In genomic region chr6:119678961-119679360, GRCh38 we compare ENCODE assay signal across 34 cellular contexts.
"Had no signal": no experiment of that assay in that cellular context is flagged by ENCODE, and none has a peak within 500 bp of the region (broad histone marks: within the 10 kb centered on the region; RNA-seq: fewer than 3 reads in every experiment).

No MANE protein-coding gene starts in this region.

- H3K27ac ChIP-seq: KMS-11 had no signal

- DNase-seq: Karpas-422, Kasumi-1, MG63, MM.1S, MV-4-11, NCI-H1048, NCI-H1092, NCI-H1092 treated with DMSO at 0.1 percent for 48 hours, NCI-H1105, NCI-H1105 treated with DMSO at 0.1 percent for 48 hours, NCI-H1417, NCI-H1417 treated with DMSO at 0.1 percent for 48 hours, NCI-H1436, NCI-H1436 treated with DMSO at 0.1 percent for 48 hours, NCI-H146, NCI-H1694, NCI-H1694 treated with DMSO at 0.1 percent for 48 hours, NCI-H187, NCI-H187 treated with DMSO at 0.1 percent for 48 hours, NCI-H1930, NCI-H2029, NCI-H2029 treated with DMSO at 0.1 percent for 48 hours, NCI-H2081, NCI-H2081 treated with DMSO at 0.1 percent for 48 hours, NCI-H2107, NCI-H2171, NCI-H2171 treated with DMSO at 0.1 percent for 48 hours, NCI-H2227 treated with DMSO at 0.1 percent for 48 hours, NCI-H226, NCI-H345, NCI-H446, NCI-H446 treated with DMSO at 0.1 percent for 48 hours, NCI-H510A had no signal

- H3K4me3 ChIP-seq: MG63 had no signal

- H3K9me3 ChIP-seq: MG63 had no signal

- H3K36me3 ChIP-seq: MG63 had no signal
